In the genomic region with DNA sequence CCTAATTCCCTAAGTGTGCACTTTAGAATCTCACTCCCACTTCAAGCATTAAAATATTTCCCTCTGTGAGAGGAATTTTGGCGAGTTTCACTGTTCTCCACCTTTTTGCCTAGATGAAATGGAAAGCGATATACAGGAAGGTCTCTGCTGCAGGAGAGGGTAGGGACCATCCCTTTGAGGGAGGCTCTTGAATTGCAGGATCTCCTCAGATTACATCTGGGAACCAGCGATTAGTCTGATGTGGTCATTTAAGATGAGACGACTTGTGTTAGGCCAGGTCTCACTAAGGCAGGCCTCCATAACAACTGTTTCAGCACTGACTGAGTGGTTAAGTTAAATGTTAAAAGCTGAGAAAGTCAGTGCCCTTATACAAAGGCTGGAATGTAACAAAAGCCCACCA, we compare ENCODE assay signal across 23 cellular contexts.
"Had no signal": no experiment of that assay in that cellular context is flagged by ENCODE, and none has a peak within 500 bp of the region (broad histone marks: within the 10 kb centered on the region; RNA-seq: fewer than 3 reads in every experiment).

No MANE protein-coding gene starts in this region.

- H3K36me3 Mint-ChIP-seq: activated CD8-positive, alpha-beta memory T cell treated with anti-CD3 and anti-CD28 coated beads, Interleukin-2, amount 10 ng/mL, durations not matched to agents 7 days and 5 days; activated naive CD8-positive, alpha-beta T cell had no signal

- H3K27me3 ChIP-seq: MG63 had no signal

- H3K36me3 ChIP-seq: MG63 had no signal

- H3K9me3 ChIP-seq: MG63 had no signal

- DNase-seq: activated B cell treated with CpG ODN at 0.5 μM for 24 hours; activated CD4-positive, alpha-beta T cell treated with anti-CD3 and anti-CD28 coated beads for 1 hour; activated CD4-positive, alpha-beta T cell treated with anti-CD3 and anti-CD28 coated beads, Interleukin-2, amount 10 ng/mL, durations not matched to agents 24 days and 14 days; activated CD4-positive, alpha-beta T cell treated with anti-CD3 and anti-CD28 coated beads, Interleukin-2, amount 50 U/mL, for 48 hours; activated CD8-positive, alpha-beta memory T cell treated with anti-CD3 and anti-CD28 coated beads, Interleukin-2, amount 10 ng/mL, durations not matched to agents 7 days and 5 days; activated gamma-delta T cell; activated naive CD4-positive, alpha-beta T cell treated with anti-CD3 and anti-CD28 coated beads for 36 hours; activated T-cell treated with anti-CD3 and anti-CD28 coated beads, Interleukin-2, amount 50 U/mL, for 4 hours; caudate nucleus; MG63; MV-4-11; NCI-H1105; NCI-H1436; NCI-H1694 treated with DMSO at 0.1 percent for 48 hours; NCI-H2029 treated with DMSO at 0.1 percent for 48 hours; NCI-H446; NCI-H524; SIG-M5; T-helper 17 cell; T-helper 9 cell had no signal

- H3K4me3 ChIP-seq: MG63 had no signal

- H3K27ac ChIP-seq: KMS-11 had no signal

- H3K4me2 ChIP-seq: KMS-11 had no signal

- H3K4me3 Mint-ChIP-seq: activated B cell treated with CpG ODN at 0.5 μM for 24 hours; activated CD4-positive, alpha-beta T cell treated with anti-CD3 and anti-CD28 coated beads, Interleukin-2, amount 10 ng/mL, durations not matched to agents 24 days and 14 days; activated CD8-positive, alpha-beta memory T cell treated with anti-CD3 and anti-CD28 coated beads, Interleukin-2, amount 10 ng/mL, durations not matched to agents 7 days and 5 days; activated naive CD4-positive, alpha-beta T cell treated with anti-CD3 and anti-CD28 coated beads for 36 hours; activated naive CD8-positive, alpha-beta T cell; activated T-cell treated with anti-CD3 and anti-CD28 coated beads, Interleukin-2, amount 50 U/mL, for 4 hours; activated T-helper 17 cell treated with anti-CD3 and anti-CD28 coated beads, Interleukin-2, amount 50 U/mL, for 72 hours; T-helper 17 cell had no signal

- H3K9ac ChIP-seq: KMS-11 had no signal

- ATAC-seq: activated CD8-positive, alpha-beta memory T cell treated with anti-CD3 and anti-CD28 coated beads, Interleukin-2, amount 10 ng/mL, durations not matched to agents 7 days and 5 days; activated T-cell treated with anti-CD3 and anti-CD28 coated beads, Interleukin-2, amount 50 U/mL, for 4 hours; activated T-helper 17 cell treated with anti-CD3 and anti-CD28 coated beads, Interleukin-2, amount 50 U/mL, for 72 hours; T-helper 17 cell had no signal

- H3K27ac Mint-ChIP-seq: activated B cell treated with CpG ODN at 0.5 μM for 24 hours; activated CD4-positive, alpha-beta T cell treated with anti-CD3 and anti-CD28 coated beads, Interleukin-2, amount 10 ng/mL, durations not matched to agents 24 days and 14 days; activated CD8-positive, alpha-beta memory T cell treated with anti-CD3 and anti-CD28 coated beads, Interleukin-2, amount 10 ng/mL, durations not matched to agents 7 days and 5 days; activated naive CD4-positive, alpha-beta T cell treated with anti-CD3 and anti-CD28 coated beads for 36 hours; activated naive CD8-positive, alpha-beta T cell; activated T-helper 17 cell treated with anti-CD3 and anti-CD28 coated beads, Interleukin-2, amount 50 U/mL, for 72 hours; T-helper 17 cell had no signal

- H3K4me1 Mint-ChIP-seq: activated B cell treated with CpG ODN at 0.5 μM for 24 hours; activated CD4-positive, alpha-beta T cell treated with anti-CD3 and anti-CD28 coated beads, Interleukin-2, amount 10 ng/mL, durations not matched to agents 24 days and 14 days; activated CD8-positive, alpha-beta memory T cell treated with anti-CD3 and anti-CD28 coated beads, Interleukin-2, amount 10 ng/mL, durations not matched to agents 7 days and 5 days; activated T-helper 17 cell treated with anti-CD3 and anti-CD28 coated beads, Interleukin-2, amount 50 U/mL, for 72 hours; T-helper 17 cell had no signal

- H3K9me3 Mint-ChIP-seq: activated B cell treated with CpG ODN at 0.5 μM for 24 hours; activated CD4-positive, alpha-beta T cell treated with anti-CD3 and anti-CD28 coated beads, Interleukin-2, amount 10 ng/mL, durations not matched to agents 24 days and 14 days; activated naive CD4-positive, alpha-beta T cell treated with anti-CD3 and anti-CD28 coated beads for 36 hours; activated T-cell treated with anti-CD3 and anti-CD28 coated beads, Interleukin-2, amount 50 U/mL, for 4 hours; activated T-helper 17 cell treated with anti-CD3 and anti-CD28 coated beads, Interleukin-2, amount 50 U/mL, for 72 hours had no signal

- H3K27me3 Mint-ChIP-seq: activated B cell treated with CpG ODN at 0.5 μM for 24 hours; activated CD8-positive, alpha-beta memory T cell treated with anti-CD3 and anti-CD28 coated beads, Interleukin-2, amount 10 ng/mL, durations not matched to agents 7 days and 5 days; activated naive CD8-positive, alpha-beta T cell had no signal
